ENCODE assay signal across 1 cellular context in genomic region chr22:37157516-37158289, GRCh38.
TF ChIP-seq lines count a peak whose summit lies in the region.

No MANE protein-coding gene starts in this region.

TF ChIP-seq in SK-N-SH treated with all-trans-retinoic acid at 6 μM for 48 hours, 23 proteins besides CTCF, POLR2A, EP300 and RAD21:
- TF ChIP-seq SNAI2 (CRISPR knock-in tag; IDR thresholded peaks at IDR 0.05): no peak
- no peak for TF ChIP-seq POU6F1 (CRISPR knock-in tag; IDR thresholded peaks at IDR 0.05; ENCODE audit: borderline replicate concordance, low read depth)
- no peak for TF ChIP-seq TSHZ2 (CRISPR knock-in tag; IDR thresholded peaks at IDR 0.05)
- no peak for TF ChIP-seq OSR1 (CRISPR knock-in tag; IDR thresholded peaks at IDR 0.05)
